8 cellular contexts compared by ENCODE assay signal in the genomic region with DNA sequence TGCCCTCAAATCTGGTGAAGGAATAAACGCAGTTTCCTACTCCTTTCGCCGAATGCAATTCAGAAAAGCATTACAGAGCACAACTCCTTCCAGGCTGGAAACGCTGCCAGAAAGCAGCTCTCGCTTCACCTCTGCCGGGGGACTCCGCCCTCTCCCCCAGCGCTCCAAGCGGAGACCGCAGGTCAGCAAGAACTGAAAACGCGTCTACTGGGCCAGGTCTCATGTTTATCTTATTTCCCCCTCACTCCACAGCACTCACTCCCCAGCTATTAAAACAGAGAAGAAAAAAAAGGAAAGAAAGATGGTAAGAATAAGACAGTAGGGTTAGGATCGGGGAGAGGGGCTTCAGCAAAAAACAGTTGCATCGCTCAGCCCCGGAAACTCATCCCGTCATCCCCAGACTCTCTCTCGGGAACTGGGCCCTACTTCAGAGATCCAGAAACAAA. TPM values are rescaled to one million over a fixed set of nuclear protein-coding genes. Genes with fewer than 3 reads are reported as not detected.
DNase-seq lines count a peak whose midpoint lies in the region; ATAC-seq and TF ChIP-seq lines count a peak whose summit lies in the region.

No MANE protein-coding gene starts in this region.

- ATAC-seq in GM18909 (IDR thresholded peaks at IDR 0.05; ENCODE audit: poor library complexity, unreplicated experiment) (peak; percentile 39), HG03354 (IDR thresholded peaks at IDR 0.05; ENCODE audit: poor library complexity, severe bottlenecking, unreplicated experiment) (peak; percentile 47), left colon (peak; percentile 55)

- H3K27me3 ChIP-seq in colonic mucosa: no peaks in the 10 kb centered on the region

- peak overlapping the region; percentile 96 to 97 for H3K9ac ChIP-seq in colonic mucosa (ENCODE audit: low read depth in 2 of 2, low read length in 2 of 2)

- peaks cover 6% of the 10 kb centered on the region for H3K4me1 ChIP-seq in colonic mucosa

- peak overlapping the region; percentile 93 for H3K4me3 ChIP-seq in AG04449 (ENCODE audit: low read depth, low read length)
- peak overlapping the region; percentile 87 for H3K4me3 ChIP-seq in colonic mucosa

- CTCF ChIA-PET in AG04449 (lab: Yijun Ruan, JAX): interaction anchor here (0.9 to 1.8 kb wide), 9 partner anchors 8 to 1115 kb away, joined by 3 to 6 read pairs (median 3); no protein-coding TSS in a partner anchor

- H3K4me3 Mint-ChIP-seq in activated CD4-positive, alpha-beta T cell treated with anti-CD3 and anti-CD28 coated beads, Interleukin-2, amount 10 ng/mL, durations not matched to agents 24 days and 14 days: peak overlapping the region; percentile 96

- H3K9me3 ChIP-seq in colonic mucosa: no peaks in the 10 kb centered on the region

- H3K36me3 Mint-ChIP-seq in activated CD4-positive, alpha-beta T cell treated with anti-CD3 and anti-CD28 coated beads, Interleukin-2, amount 10 ng/mL, durations not matched to agents 24 days and 14 days (ENCODE audit: low read depth): peaks cover 7% of the 10 kb centered on the region

- H3K27ac ChIP-seq in colonic mucosa: peak overlapping the region; percentile 97

- POLR2A ChIA-PET in AG04449 (lab: Yijun Ruan, JAX): interaction anchor here (0.6 to 1.0 kb wide), 4 partner anchors 15 to 884 kb away, joined by 3 to 4 read pairs (median 3); no protein-coding TSS in a partner anchor

- no peaks in the 10 kb centered on the region for H3K36me3 ChIP-seq in colonic mucosa

- DNase-seq in AG04449 (ENCODE audit: low read depth, low spot score): no peak
- peak; percentile 43 to 65 for DNase-seq in NCI-H524 (lab: John Stamatoyannopoulos, UW)
- DNase-seq in activated CD4-positive, alpha-beta T cell treated with anti-CD3 and anti-CD28 coated beads, Interleukin-2, amount 10 ng/mL, durations not matched to agents 24 days and 14 days: peak; percentile 90
- DNase-seq in colonic mucosa: peak; percentile 79
- peak; percentile 82 for DNase-seq in left colon
- peak; percentile 66 to 67 for DNase-seq in stimulated activated CD4-positive, alpha-beta T cell treated with anti-CD3 and anti-CD28 coated beads, Interleukin-2, amount 100 ng/mL, for 24 hours

- no peaks in the 10 kb centered on the region for H3K9me3 Mint-ChIP-seq in activated CD4-positive, alpha-beta T cell treated with anti-CD3 and anti-CD28 coated beads, Interleukin-2, amount 10 ng/mL, durations not matched to agents 24 days and 14 days

- H3K4me1 Mint-ChIP-seq in activated CD4-positive, alpha-beta T cell treated with anti-CD3 and anti-CD28 coated beads, Interleukin-2, amount 10 ng/mL, durations not matched to agents 24 days and 14 days: peaks cover 13% of the 10 kb centered on the region

- intact Hi-C loops in activated CD4-positive, alpha-beta T cell treated with anti-CD3 and anti-CD28 coated beads, Interleukin-2, amount 10 ng/mL, durations not matched to agents 24 days and 14 days (cut with micrococcal nuclease): loop anchor here (2.0 to 10.0 kb wide), 5 partner anchors 46 to 814 kb away; partner anchors contain the start of gene KCNH1
- intact Hi-C loops in colonic mucosa (cut with DNase I) (loop anchor here (10.0 kb wide), 1 partner anchor 124 kb away; the partner anchor contains the start of gene KCNH1), left colon (cut with DNase I, micrococcal nuclease) (no loop called here)

- H3K27ac Mint-ChIP-seq in activated CD4-positive, alpha-beta T cell treated with anti-CD3 and anti-CD28 coated beads, Interleukin-2, amount 10 ng/mL, durations not matched to agents 24 days and 14 days: peak overlapping the region; percentile 97

- TF ChIP-seq CTCF in AG04449 (IDR thresholded peaks at IDR 0.05; ENCODE audit: insufficient read depth, low read length, missing control alignments) (peak; percentile 29), colonic mucosa (IDR thresholded peaks at IDR 0.05) (no peak)

- H3K27me3 Mint-ChIP-seq in activated CD4-positive, alpha-beta T cell treated with anti-CD3 and anti-CD28 coated beads, Interleukin-2, amount 10 ng/mL, durations not matched to agents 24 days and 14 days: no peaks in the 10 kb centered on the region

RNA-seq across cellular contexts. Expression of gene RCOR3, which starts 0.8 kb away (rescaled TPM):
- 38.0 and 39.8 TPM in 2 replicates for total RNA-seq in activated CD4-positive, alpha-beta T cell treated with anti-CD3 and anti-CD28 coated beads, Interleukin-2, amount 10 ng/mL, durations not matched to agents 24 days and 14 days
- total RNA-seq in colonic mucosa: 10 to 100 TPM; 34.7 to 37.8 TPM
- 10 to 100 TPM; 40.6 to 45.6 TPM for total RNA-seq in left colon

Comparison
In these comparisons a context has a peak if more than half of its experiments do, and no peak if none do; other contexts are left out.
1. intact Hi-C loops: an anchor here in activated CD4-positive, alpha-beta T cell treated with anti-CD3 and anti-CD28 coated beads, Interleukin-2, amount 10 ng/mL, durations not matched to agents 24 days and 14 days (2.0 to 10.0 kb wide) and colonic mucosa (10.0 kb wide); none called in left colon.